Comparison of ENCODE assay signal across 24 cellular contexts in the genomic region with DNA sequence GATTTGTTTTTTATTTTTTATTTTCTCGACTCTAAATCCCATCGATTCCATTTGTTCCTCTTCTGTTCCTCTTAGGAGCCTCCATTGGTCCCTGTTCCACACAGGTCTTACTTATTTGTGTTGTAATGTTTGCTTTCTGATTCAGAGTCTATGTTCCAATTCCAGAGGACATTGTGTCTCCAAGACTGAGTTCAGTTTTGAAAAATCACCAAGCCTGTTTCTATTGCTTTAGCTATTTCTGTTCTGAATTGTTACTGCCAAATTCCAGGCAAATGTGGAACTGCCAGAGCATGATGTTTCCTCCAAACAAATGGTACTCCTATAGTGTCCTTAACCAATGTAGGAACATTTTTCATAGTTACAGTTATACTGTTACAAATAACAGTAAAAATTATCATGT.
A peak's percentile ranks its signal among the peaks of the same experiment; 100 is the strongest.
DNase-seq lines count a peak whose midpoint lies in the region; ATAC-seq, FAIRE-seq and TF ChIP-seq lines count a peak whose summit lies in the region.
"Had no signal": no experiment of that assay in that cellular context is flagged by ENCODE, and none has a peak within 500 bp of the region (broad histone marks: within the 10 kb centered on the region; RNA-seq: fewer than 3 reads in every experiment).

No MANE protein-coding gene starts in this region.

- intact Hi-C loops in ascending aorta (cut with DNase I) (no loop called here), Right ventricle myocardium superior (cut with DNase I) (no loop called here), tibial artery (cut with DNase I; ENCODE audit: low total_unique reads) (no loop called here), kidney (cut with DNase I) (no loop called here)

- H3K9me3 ChIP-seq in ascending aorta (no peaks in the 10 kb centered on the region), tibial artery (no peaks in the 10 kb centered on the region), kidney (ENCODE audit: control insufficient read depth in 1 of 2, low read length in 2 of 2) (no peaks in the 10 kb centered on the region)
- H3K9me3 ChIP-seq: BLaER1 had no signal

- H3K27me3 ChIP-seq in ascending aorta (no peaks in the 10 kb centered on the region), tibial artery (no peaks in the 10 kb centered on the region)
- H3K27me3 ChIP-seq: BLaER1 had no signal

- TF ChIP-seq CTCF in ascending aorta (IDR thresholded peaks at IDR 0.05): no peak
- no peak for TF ChIP-seq CTCF in tibial artery (IDR thresholded peaks at IDR 0.05)
- no peak for TF ChIP-seq CTCF in kidney (IDR thresholded peaks at IDR 0.05; ENCODE audit: borderline replicate concordance, extremely low read depth, insufficient read depth)

- H3K4me3 ChIP-seq in ascending aorta (no peak overlapping the region), tibial artery (no peak overlapping the region), kidney (ENCODE audit: low read length in 2 of 2) (no peak overlapping the region)
- H3K4me3 ChIP-seq: BLaER1, PC-9 had no signal

- no peak for FAIRE-seq in kidney (lab: Jason Lieb, UNC)
- FAIRE-seq: GM12892, GM18507, H1 had no signal

- H3K36me3 ChIP-seq in ascending aorta (no peaks in the 10 kb centered on the region), tibial artery (no peaks in the 10 kb centered on the region), kidney (ENCODE audit: control insufficient read depth in 1 of 2, insufficient read depth in 2 of 2, low read length in 2 of 2) (no peaks in the 10 kb centered on the region)
- H3K36me3 ChIP-seq: BLaER1 had no signal

- H3K9ac ChIP-seq in kidney (ENCODE audit: low read length in 2 of 2): no peak overlapping the region
- H3K9ac ChIP-seq: BLaER1, KMS-11 had no signal

- DNase-seq in ascending aorta (ENCODE audit: low spot score in 2 of 2) (peak in 1 of 2 donors; percentile 65), Right ventricle myocardium superior (no peak), left lobe of liver (ENCODE audit: low spot score) (no peak), tibial artery (no peak), DMS153 (lab: John Stamatoyannopoulos, UW) (no peak), kidney (no peak)
- DNase-seq: CD4-positive, alpha-beta T cell; COR-L47; NCI-H1092 treated with DMSO at 0.1 percent for 48 hours; NCI-H146; NCI-H2029; NCI-H2227 treated with DMSO at 0.1 percent for 48 hours; NCI-H510A treated with DMSO at 0.1 percent for 48 hours; NCI-H748 treated with DMSO at 0.1 percent for 48 hours; PC-9; RPMI8226; SIG-M5 had no signal

- H3K27ac ChIP-seq in ascending aorta: peak overlapping the region; percentile 94 to 96
- H3K27ac ChIP-seq in tibial artery: peak overlapping the region; percentile 90 to 94
- no peak overlapping the region for H3K27ac ChIP-seq in kidney (ENCODE audit: low read depth in 2 of 2, low read length in 2 of 2)
- H3K27ac ChIP-seq: BLaER1, KMS-11, PC-9 had no signal

- H3K4me1 ChIP-seq in ascending aorta (peaks cover 9 to 25% of the 10 kb centered on the region in 2 donors), tibial artery (peaks cover 0 to 34% (median 22%) of the 10 kb centered on the region in 4 donors), kidney (ENCODE audit: control insufficient read depth in 1 of 2, insufficient read depth in 1 of 2, low read depth in 1 of 2, low read length in 2 of 2) (no peaks in the 10 kb centered on the region)
- H3K4me1 ChIP-seq: BLaER1 had no signal

- peak; percentile 85 for ATAC-seq in Right ventricle myocardium superior (ENCODE audit: poor library complexity)
- peak; percentile 33 for ATAC-seq in left lobe of liver
- ATAC-seq in GM19351 (IDR thresholded peaks at IDR 0.05; ENCODE audit: unreplicated experiment): no peak
- ATAC-seq: SK-N-SH treated with all-trans-retinoic acid at 6 μM for 48 hours had no signal

Comparison
In these comparisons a context has a peak if more than half of its experiments do, and no peak if none do; other contexts are left out.
1. H3K27ac ChIP-seq: peak in ascending aorta (2 of 2) and tibial artery (2 of 2); none in kidney (0 of 2).